Comparison of ENCODE assay signal across 8 cellular contexts in the genomic region with DNA sequence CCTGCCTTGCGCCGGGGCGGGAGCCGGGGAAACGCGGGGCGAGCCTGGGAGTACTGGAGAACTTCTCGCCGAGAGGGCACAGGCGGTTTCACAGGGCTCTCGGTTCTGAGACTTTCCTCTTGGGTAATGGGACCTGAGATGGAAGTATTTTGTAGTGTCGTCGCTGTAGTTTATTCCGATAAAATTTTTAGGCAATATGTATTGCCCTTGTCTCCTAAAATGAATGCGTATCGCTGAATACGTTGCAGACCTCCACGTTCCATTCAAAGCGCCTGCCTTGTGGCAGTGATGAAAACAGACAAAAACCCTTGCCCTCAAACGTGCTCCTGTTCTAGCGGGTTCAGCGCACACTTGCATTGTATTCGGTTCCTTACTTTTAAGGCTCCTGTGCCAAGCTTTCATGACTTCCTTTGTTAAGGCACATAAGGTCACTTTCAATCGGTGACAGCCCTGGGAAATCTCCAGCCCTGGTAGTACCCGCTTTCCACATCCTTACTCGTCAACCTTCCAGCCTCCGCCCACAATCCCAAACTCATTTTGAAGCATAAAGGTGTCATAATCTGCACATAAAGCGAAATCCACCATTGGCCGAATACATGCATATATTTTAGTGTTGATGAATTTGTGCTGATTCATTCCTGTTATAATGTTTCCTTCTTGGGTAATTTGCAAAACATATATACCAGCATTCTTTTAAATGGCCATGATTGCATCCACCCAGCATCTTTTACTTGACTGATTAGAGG. TPM values are rescaled to one million over a fixed set of nuclear protein-coding genes. Genes with fewer than 3 reads are reported as not detected.
DNase-seq lines count a peak whose midpoint lies in the region; ATAC-seq and TF ChIP-seq lines count a peak whose summit lies in the region.

No MANE protein-coding gene starts in this region.

- peaks cover 83% of the 10 kb centered on the region for H3K79me2 ChIP-seq in fibroblast of lung (ENCODE audit: control insufficient read depth, insufficient read depth, low read length)

- peak overlapping the region; percentile 57 for H2AFZ ChIP-seq in fibroblast of lung (ENCODE audit: low read length)

- no peak for ATAC-seq in naive thymus-derived CD8-positive, alpha-beta T cell
- ATAC-seq in HG03139 (IDR thresholded peaks at IDR 0.05; ENCODE audit: unreplicated experiment) (no peak), HG03039 (IDR thresholded peaks at IDR 0.05; ENCODE audit: unreplicated experiment) (no peak)

- peaks cover 0 to 2% (median 0%) of the 10 kb centered on the region in 9 donors for H3K9me3 Mint-ChIP-seq in naive thymus-derived CD8-positive, alpha-beta T cell

- H3K27ac ChIP-seq in A673 (ENCODE audit: low read depth, low read length, poor library complexity, severe bottlenecking) (peak overlapping the region; percentile 99), WERI-Rb-1 (peak overlapping the region; percentile 99), fibroblast of lung (ENCODE audit: insufficient read depth, low read length) (peak overlapping the region; percentile 100)

- H3K27me3 ChIP-seq in A673 (replicated peaks; ENCODE audit: insufficient read depth, low read depth, low read length, poor library complexity) (no peaks in the 10 kb centered on the region), WERI-Rb-1 (ENCODE audit: insufficient read depth, low read depth, severe bottlenecking) (no peaks in the 10 kb centered on the region), fibroblast of lung (ENCODE audit: control insufficient read depth, insufficient read depth, low read length) (no peaks in the 10 kb centered on the region)

- H3K4me1 ChIP-seq in A673 (ENCODE audit: insufficient read depth, low read length, poor library complexity, severe bottlenecking) (peaks cover 42% of the 10 kb centered on the region), fibroblast of lung (ENCODE audit: control insufficient read depth, extremely low read depth, insufficient read depth, low read length) (peaks cover 7% of the 10 kb centered on the region)

- intact Hi-C loops in A673 (cut with micrococcal nuclease; ENCODE audit: unreplicated experiment) = no loop called here

- H3K36me3 ChIP-seq in A673 (ENCODE audit: insufficient read depth, low read length, poor library complexity, severe bottlenecking) (peaks cover 30% of the 10 kb centered on the region), WERI-Rb-1 (peaks cover 49% of the 10 kb centered on the region), fibroblast of lung (ENCODE audit: control insufficient read depth, insufficient read depth, low read length) (no peaks in the 10 kb centered on the region)

- TF ChIP-seq CTCF in A673 (conservative IDR thresholded peaks at IDR 0.05; ENCODE audit: low read depth, low read length) = no peak
- TF ChIP-seq CTCF in LNCaP clone FGC (IDR thresholded peaks at IDR 0.05; ENCODE audit: control insufficient read depth, extremely low read depth, insufficient read depth) = no peak
- no peak for TF ChIP-seq CTCF in WERI-Rb-1 (IDR thresholded peaks at IDR 0.05; ENCODE audit: low read depth, low read length)
- no peak for TF ChIP-seq CTCF in fibroblast of lung (conservative IDR thresholded peaks at IDR 0.05 in 1 of 2, IDR thresholded peaks at IDR 0.05 in 1 of 2; ENCODE audit: low read depth in 1 of 2, low read length in 2 of 2)

- POLR2A ChIA-PET in A673 (lab: Charles Lee; ENCODE audit: low non-redundant PET) = interaction anchor here (0.6 kb wide), 1 partner anchor 17 kb away, joined by 3 read pairs; no protein-coding TSS in a partner anchor
- POLR2A ChIA-PET in naive thymus-derived CD8-positive, alpha-beta T cell (lab: Charles Lee) = interaction anchor here (0.6 to 5.3 kb wide), 16 partner anchors 10 to 1959 kb away, joined by 3 to 141 read pairs (median 6); partner anchors contain the start of genes IDNK, KIF27 and UBQLN1

- in situ Hi-C loops in G401 (cut with HindIII; ENCODE audit: low sequenced_read_pairs) = no loop called here

- H3K9me3 ChIP-seq in A673 (ENCODE audit: low read depth, low read length, poor library complexity, severe bottlenecking) (no peaks in the 10 kb centered on the region), WERI-Rb-1 (ENCODE audit: severe bottlenecking) (no peaks in the 10 kb centered on the region), fibroblast of lung (ENCODE audit: control insufficient read depth, insufficient read depth, low read depth, low read length) (no peaks in the 10 kb centered on the region)

- BruUV-seq in A673 (replicated peaks; lab: Mats Ljungman, UMichigan) = no TSS peak

- peak overlapping the region; percentile 86 for H3K4me3 ChIP-seq in A673 (ENCODE audit: low read depth, low read length, poor library complexity, severe bottlenecking)
- peak overlapping the region; percentile 75 for H3K4me3 ChIP-seq in LNCaP clone FGC (ENCODE audit: low read depth, low read length)
- H3K4me3 ChIP-seq in WERI-Rb-1 (ENCODE audit: low read depth, low read length) = peak overlapping the region; percentile 100
- peak overlapping the region; percentile 71 to 99 (median 90) for H3K4me3 ChIP-seq in fibroblast of lung (replicated peaks in 1 of 4; ENCODE audit: control extremely low read depth in 1 of 4, insufficient read depth in 1 of 4, low read depth in 3 of 4, low read length in 4 of 4)

- H3K27me3 Mint-ChIP-seq in naive thymus-derived CD8-positive, alpha-beta T cell = peaks cover 0 to 6% (median 0%) of the 10 kb centered on the region in 5 donors

- peak overlapping the region; percentile 91 to 100 (median 98) for H3K4me3 Mint-ChIP-seq in naive thymus-derived CD8-positive, alpha-beta T cell

- H4K20me1 ChIP-seq in fibroblast of lung (ENCODE audit: control insufficient read depth, extremely low read depth, insufficient read depth, low read length) = peaks cover 2% of the 10 kb centered on the region

- peaks cover 19 to 36% (median 32%) of the 10 kb centered on the region in 4 donors for H3K4me1 Mint-ChIP-seq in naive thymus-derived CD8-positive, alpha-beta T cell

- H3K36me3 Mint-ChIP-seq in naive thymus-derived CD8-positive, alpha-beta T cell = peaks cover 5 to 34% (median 8%) of the 10 kb centered on the region in 3 donors

- DNase-seq in A673 (ENCODE audit: low spot score) = peak; percentile 71
- peak; percentile 75 for DNase-seq in G401 (ENCODE audit: low spot score)
- DNase-seq in LNCaP clone FGC (ENCODE audit: low read depth) = peak; percentile 58
- DNase-seq in WERI-Rb-1 = peak; percentile 26
- DNase-seq in fibroblast of lung (ENCODE audit: low read depth in 2 of 2) = peak; percentile 36 to 51
- peak in 2 of 10 donors; percentile 6 to 11 for DNase-seq in naive thymus-derived CD8-positive, alpha-beta T cell

- H3K9ac ChIP-seq in fibroblast of lung (ENCODE audit: insufficient read depth, low read length) = peak overlapping the region; percentile 92

- CTCF ChIA-PET in A673 (lab: Charles Lee) = no interaction called here

- peak overlapping the region; percentile 95 to 100 (median 100) for H3K27ac Mint-ChIP-seq in naive thymus-derived CD8-positive, alpha-beta T cell

- H3K4me2 ChIP-seq in fibroblast of lung (ENCODE audit: extremely low read depth, insufficient read depth, low read length) = peak overlapping the region; percentile 74

RNA-seq across cellular contexts. Expression of gene RMI1, which starts 0.7 kb away (rescaled TPM):
- total RNA-seq in A673 (2021) (32.2 and 36.4 TPM in 2 replicates), fibroblast of lung (3.6 and 5.0 TPM in 2 replicates)
- 19.5 and 19.7 TPM in 2 replicates for total RNA-seq in G401 (2014; rRNA removed; shearing (Covaris generic))
- 2.3 and 3.1 TPM in 2 replicates for polyA plus RNA-seq in fibroblast of lung
- 5.9 and 8.3 TPM in 2 replicates for polyA plus RNA-seq in fibroblast of lung (2012)
- 1.8 and 2.8 TPM in 2 replicates for polyA minus RNA-seq in fibroblast of lung (ENCODE audit: low replicate concordance)
- total RNA-seq in naive thymus-derived CD8-positive, alpha-beta T cell = 1 to 10 TPM; 6.6 to 8.3 TPM
- 1 to 10 TPM; 5.3 to 6.7 (median 6.3) TPM for polyA plus RNA-seq in naive thymus-derived CD8-positive, alpha-beta T cell

RNA-seq across cellular contexts. Expression of gene HNRNPK, which starts 1.3 kb away (rescaled TPM):
- total RNA-seq in A673 (2021) = 799 and 872 TPM in 2 replicates
- 1,038 and 1,243 TPM in 2 replicates for total RNA-seq in G401 (2014; rRNA removed; shearing (Covaris generic))
- total RNA-seq in fibroblast of lung = 475 and 616 TPM in 2 replicates
- 558 and 618 TPM in 2 replicates for polyA plus RNA-seq in fibroblast of lung
- polyA plus RNA-seq in fibroblast of lung (2012) = 484 and 583 TPM in 2 replicates
- 285 and 431 TPM in 2 replicates for polyA minus RNA-seq in fibroblast of lung (ENCODE audit: low replicate concordance)
- 100 to 1,000 TPM; 653 to 706 TPM for total RNA-seq in naive thymus-derived CD8-positive, alpha-beta T cell
- polyA plus RNA-seq in naive thymus-derived CD8-positive, alpha-beta T cell = 100 to 1,000 TPM; 760 to 890 (median 849) TPM
